Comparison of ENCODE assay signal across 1 cellular context in the genomic region with DNA sequence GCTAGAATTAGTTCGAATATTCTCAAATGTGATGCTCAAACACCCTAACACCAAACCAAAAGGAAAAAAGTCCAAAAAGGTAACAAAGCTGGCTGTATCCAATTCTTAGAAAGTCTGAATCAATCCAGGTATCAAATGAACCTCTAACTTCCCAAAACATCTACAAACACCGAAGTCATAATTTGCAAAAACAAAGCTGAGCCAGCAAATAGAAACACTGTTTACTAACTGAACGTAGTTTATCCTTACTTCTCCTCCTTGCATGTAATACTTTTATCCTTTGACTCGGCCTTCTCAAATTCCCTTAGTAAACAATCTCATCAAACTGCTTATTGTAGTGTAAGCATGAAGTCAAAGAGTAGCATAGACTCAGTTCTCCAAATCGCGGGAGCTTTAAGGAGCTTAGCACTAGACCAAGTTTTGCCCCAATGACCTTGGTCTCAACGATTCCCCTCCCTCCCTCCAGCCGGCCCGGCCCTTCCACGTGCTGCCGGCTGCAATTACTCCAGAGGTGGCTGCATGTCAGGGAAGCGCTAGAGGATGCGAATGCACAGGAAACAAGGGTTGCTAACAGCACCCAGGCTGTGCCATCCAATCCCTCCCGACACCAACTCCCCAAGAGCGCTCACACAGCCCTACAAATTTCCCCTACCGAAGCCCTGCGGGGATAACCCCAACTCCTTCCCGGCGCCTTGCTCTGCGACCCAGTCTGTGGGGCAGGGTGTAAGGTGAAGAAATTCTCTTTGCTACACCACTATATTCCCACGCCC.
TF ChIP-seq lines count a peak whose summit lies in the region.

No MANE protein-coding gene starts in this region.

TF ChIP-seq in GM23338, 12 proteins besides CTCF, POLR2A, EP300 and RAD21 (continued from another document):
- TF ChIP-seq, protein P1, sequence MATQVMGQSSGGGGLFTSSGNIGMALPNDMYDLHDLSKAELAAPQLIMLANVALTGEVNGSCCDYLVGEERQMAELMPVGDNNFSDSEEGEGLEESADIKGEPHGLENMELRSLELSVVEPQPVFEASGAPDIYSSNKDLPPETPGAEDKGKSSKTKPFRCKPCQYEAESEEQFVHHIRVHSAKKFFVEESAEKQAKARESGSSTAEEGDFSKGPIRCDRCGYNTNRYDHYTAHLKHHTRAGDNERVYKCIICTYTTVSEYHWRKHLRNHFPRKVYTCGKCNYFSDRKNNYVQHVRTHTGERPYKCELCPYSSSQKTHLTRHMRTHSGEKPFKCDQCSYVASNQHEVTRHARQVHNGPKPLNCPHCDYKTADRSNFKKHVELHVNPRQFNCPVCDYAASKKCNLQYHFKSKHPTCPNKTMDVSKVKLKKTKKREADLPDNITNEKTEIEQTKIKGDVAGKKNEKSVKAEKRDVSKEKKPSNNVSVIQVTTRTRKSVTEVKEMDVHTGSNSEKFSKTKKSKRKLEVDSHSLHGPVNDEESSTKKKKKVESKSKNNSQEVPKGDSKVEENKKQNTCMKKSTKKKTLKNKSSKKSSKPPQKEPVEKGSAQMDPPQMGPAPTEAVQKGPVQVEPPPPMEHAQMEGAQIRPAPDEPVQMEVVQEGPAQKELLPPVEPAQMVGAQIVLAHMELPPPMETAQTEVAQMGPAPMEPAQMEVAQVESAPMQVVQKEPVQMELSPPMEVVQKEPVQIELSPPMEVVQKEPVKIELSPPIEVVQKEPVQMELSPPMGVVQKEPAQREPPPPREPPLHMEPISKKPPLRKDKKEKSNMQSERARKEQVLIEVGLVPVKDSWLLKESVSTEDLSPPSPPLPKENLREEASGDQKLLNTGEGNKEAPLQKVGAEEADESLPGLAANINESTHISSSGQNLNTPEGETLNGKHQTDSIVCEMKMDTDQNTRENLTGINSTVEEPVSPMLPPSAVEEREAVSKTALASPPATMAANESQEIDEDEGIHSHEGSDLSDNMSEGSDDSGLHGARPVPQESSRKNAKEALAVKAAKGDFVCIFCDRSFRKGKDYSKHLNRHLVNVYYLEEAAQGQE (IDR thresholded peaks at IDR 0.05; ENCODE audit: unreplicated experiment): no peak
- TF ChIP-seq, protein P2, sequence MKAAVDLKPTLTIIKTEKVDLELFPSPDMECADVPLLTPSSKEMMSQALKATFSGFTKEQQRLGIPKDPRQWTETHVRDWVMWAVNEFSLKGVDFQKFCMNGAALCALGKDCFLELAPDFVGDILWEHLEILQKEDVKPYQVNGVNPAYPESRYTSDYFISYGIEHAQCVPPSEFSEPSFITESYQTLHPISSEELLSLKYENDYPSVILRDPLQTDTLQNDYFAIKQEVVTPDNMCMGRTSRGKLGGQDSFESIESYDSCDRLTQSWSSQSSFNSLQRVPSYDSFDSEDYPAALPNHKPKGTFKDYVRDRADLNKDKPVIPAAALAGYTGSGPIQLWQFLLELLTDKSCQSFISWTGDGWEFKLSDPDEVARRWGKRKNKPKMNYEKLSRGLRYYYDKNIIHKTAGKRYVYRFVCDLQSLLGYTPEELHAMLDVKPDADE (IDR thresholded peaks at IDR 0.05): no peak
- no peak for TF ChIP-seq ZNF114 (CRISPR knock-in tag; IDR thresholded peaks at IDR 0.05)
- TF ChIP-seq NANOG (IDR thresholded peaks at IDR 0.05; ENCODE audit: borderline replicate concordance): no peak
- no peak for TF ChIP-seq JUNB (IDR thresholded peaks at IDR 0.05; ENCODE audit: unreplicated experiment)
- TF ChIP-seq ZNF331 (CRISPR knock-in tag; IDR thresholded peaks at IDR 0.05; ENCODE audit: low read depth): no peak
- TF ChIP-seq, protein P3, sequence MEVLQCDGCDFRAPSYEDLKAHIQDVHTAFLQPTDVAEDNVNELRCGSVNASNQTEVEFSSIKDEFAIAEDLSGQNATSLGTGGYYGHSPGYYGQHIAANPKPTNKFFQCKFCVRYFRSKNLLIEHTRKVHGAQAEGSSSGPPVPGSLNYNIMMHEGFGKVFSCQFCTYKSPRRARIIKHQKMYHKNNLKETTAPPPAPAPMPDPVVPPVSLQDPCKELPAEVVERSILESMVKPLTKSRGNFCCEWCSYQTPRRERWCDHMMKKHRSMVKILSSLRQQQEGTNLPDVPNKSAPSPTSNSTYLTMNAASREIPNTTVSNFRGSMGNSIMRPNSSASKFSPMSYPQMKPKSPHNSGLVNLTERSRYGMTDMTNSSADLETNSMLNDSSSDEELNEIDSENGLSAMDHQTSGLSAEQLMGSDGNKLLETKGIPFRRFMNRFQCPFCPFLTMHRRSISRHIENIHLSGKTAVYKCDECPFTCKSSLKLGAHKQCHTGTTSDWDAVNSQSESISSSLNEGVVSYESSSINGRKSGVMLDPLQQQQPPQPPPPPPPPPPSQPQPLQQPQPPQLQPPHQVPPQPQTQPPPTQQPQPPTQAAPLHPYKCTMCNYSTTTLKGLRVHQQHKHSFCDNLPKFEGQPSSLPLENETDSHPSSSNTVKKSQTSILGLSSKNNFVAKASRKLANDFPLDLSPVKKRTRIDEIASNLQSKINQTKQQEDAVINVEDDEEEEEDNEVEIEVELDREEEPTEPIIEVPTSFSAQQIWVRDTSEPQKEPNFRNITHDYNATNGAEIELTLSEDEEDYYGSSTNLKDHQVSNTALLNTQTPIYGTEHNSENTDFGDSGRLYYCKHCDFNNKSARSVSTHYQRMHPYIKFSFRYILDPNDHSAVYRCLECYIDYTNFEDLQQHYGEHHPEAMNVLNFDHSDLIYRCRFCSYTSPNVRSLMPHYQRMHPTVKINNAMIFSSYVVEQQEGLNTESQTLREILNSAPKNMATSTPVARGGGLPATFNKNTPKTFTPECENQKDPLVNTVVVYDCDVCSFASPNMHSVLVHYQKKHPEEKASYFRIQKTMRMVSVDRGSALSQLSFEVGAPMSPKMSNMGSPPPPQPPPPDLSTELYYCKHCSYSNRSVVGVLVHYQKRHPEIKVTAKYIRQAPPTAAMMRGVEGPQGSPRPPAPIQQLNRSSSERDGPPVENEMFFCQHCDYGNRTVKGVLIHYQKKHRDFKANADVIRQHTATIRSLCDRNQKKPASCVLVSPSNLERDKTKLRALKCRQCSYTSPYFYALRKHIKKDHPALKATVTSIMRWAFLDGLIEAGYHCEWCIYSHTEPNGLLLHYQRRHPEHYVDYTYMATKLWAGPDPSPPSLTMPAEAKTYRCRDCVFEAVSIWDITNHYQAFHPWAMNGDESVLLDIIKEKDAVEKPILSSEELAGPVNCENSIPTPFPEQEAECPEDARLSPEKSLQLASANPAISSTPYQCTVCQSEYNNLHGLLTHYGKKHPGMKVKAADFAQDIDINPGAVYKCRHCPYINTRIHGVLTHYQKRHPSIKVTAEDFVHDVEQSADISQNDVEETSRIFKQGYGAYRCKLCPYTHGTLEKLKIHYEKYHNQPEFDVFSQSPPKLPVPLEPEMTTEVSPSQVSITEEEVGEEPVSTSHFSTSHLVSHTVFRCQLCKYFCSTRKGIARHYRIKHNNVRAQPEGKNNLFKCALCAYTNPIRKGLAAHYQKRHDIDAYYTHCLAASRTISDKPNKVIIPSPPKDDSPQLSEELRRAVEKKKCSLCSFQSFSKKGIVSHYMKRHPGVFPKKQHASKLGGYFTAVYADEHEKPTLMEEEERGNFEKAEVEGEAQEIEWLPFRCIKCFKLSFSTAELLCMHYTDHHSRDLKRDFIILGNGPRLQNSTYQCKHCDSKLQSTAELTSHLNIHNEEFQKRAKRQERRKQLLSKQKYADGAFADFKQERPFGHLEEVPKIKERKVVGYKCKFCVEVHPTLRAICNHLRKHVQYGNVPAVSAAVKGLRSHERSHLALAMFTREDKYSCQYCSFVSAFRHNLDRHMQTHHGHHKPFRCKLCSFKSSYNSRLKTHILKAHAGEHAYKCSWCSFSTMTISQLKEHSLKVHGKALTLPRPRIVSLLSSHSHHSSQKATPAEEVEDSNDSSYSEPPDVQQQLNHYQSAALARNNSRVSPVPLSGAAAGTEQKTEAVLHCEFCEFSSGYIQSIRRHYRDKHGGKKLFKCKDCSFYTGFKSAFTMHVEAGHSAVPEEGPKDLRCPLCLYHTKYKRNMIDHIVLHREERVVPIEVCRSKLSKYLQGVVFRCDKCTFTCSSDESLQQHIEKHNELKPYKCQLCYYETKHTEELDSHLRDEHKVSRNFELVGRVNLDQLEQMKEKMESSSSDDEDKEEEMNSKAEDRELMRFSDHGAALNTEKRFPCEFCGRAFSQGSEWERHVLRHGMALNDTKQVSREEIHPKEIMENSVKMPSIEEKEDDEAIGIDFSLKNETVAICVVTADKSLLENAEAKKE (CRISPR knock-in tag; IDR thresholded peaks at IDR 0.05): no peak
